Comparison of ENCODE assay signal across 13 cellular contexts in genomic region chr3:114659109-114660081, GRCh38.
DNase-seq lines count a peak whose midpoint lies in the region; ATAC-seq and TF ChIP-seq lines count a peak whose summit lies in the region.
"Had no signal": no experiment of that assay in that cellular context is flagged by ENCODE, and none has a peak within 500 bp of the region (broad histone marks: within the 10 kb centered on the region; RNA-seq: fewer than 3 reads in every experiment).

No MANE protein-coding gene starts in this region.

- H3K4me1 ChIP-seq in body of pancreas (peaks cover 17% of the 10 kb centered on the region), sigmoid colon (peaks cover 0 to 30% (median 18%) of the 10 kb centered on the region in 4 donors)

- DNase-seq in DMS 273 (lab: John Stamatoyannopoulos, UW; ENCODE audit: unreplicated experiment): peak; percentile 69
- no peak for DNase-seq in body of pancreas
- DNase-seq in iPS-NIHi7 (ENCODE audit: extremely low spot score): peak; percentile 14
- DNase-seq in sigmoid colon: no peak
- no peak for DNase-seq in activated T-cell treated with anti-CD3 and anti-CD28 coated beads, Interleukin-2, amount 50 U/mL, for 48 hours
- no peak for DNase-seq in cerebellar nuclear complex (lab: John Stamatoyannopoulos, UW)
- DNase-seq: activated CD4-positive, alpha-beta T cell treated with anti-CD3 and anti-CD28 coated beads for 1 hour; activated naive CD4-positive, alpha-beta T cell treated with Interleukin-2 at 50 U/mL for 16 hours; AML-193; NCI-H2081 treated with DMSO at 0.1 percent for 48 hours had no signal

- TF ChIP-seq CTCF in body of pancreas (IDR thresholded peaks at IDR 0.05) (no peak), sigmoid colon (IDR thresholded peaks at IDR 0.05) (no peak)

- H3K36me3 ChIP-seq in body of pancreas (replicated peaks in 1 of 2; ENCODE audit: insufficient read depth in 1 of 2, low read depth in 2 of 2): no peaks in the 10 kb centered on the region
- H3K36me3 ChIP-seq in sigmoid colon: no peaks in the 10 kb centered on the region

- H3K27me3 ChIP-seq in body of pancreas: no peaks in the 10 kb centered on the region
- no peaks in the 10 kb centered on the region for H3K27me3 ChIP-seq in sigmoid colon

- peak; percentile 30 for ATAC-seq in body of pancreas
- ATAC-seq in HG03432 (IDR thresholded peaks at IDR 0.05; ENCODE audit: unreplicated experiment): no peak
- no peak for ATAC-seq in HG02885 (IDR thresholded peaks at IDR 0.05; ENCODE audit: poor library complexity, unreplicated experiment)

- H3K27ac ChIP-seq in body of pancreas: peak overlapping the region in 1 of 4 donors; percentile 31
- H3K27ac ChIP-seq in sigmoid colon: peak overlapping the region; percentile 47 to 67 (median 60)
- H3K27ac ChIP-seq: epithelial cell of prostate had no signal

- TF ChIP-seq POLR2A in body of pancreas (IDR thresholded peaks at IDR 0.05): no peak
- TF ChIP-seq POLR2A in sigmoid colon (IDR thresholded peaks at IDR 0.05): no peak

- no peaks in the 10 kb centered on the region for H3K9me3 ChIP-seq in body of pancreas
- no peaks in the 10 kb centered on the region for H3K9me3 ChIP-seq in sigmoid colon

- 77 to 82% methylated on average over 5 of the region's 5 CpGs for whole genome bisulfite sequencing in body of pancreas, 2 donors
- WGBS in sigmoid colon, 2 donors: 77 to 81% methylated on average over 5 of the region's 5 CpGs

- TF ChIP-seq EP300 in sigmoid colon (IDR thresholded peaks at IDR 0.05): no peak

- H3K4me3 ChIP-seq in body of pancreas (no peak overlapping the region), sigmoid colon (peak overlapping the region in 2 of 4 donors; percentile 6 to 14)

- intact Hi-C loops in body of pancreas (cut with DNase I): no loop called here
- intact Hi-C loops in sigmoid colon (cut with DNase I): no loop called here

Comparison
In these comparisons a context has a peak if more than half of its experiments do, and no peak if none do; other contexts are left out.
1. DNase-seq: peak in DMS 273 (single experiment) and iPS-NIHi7 (single experiment); none in body of pancreas (0 of 4), sigmoid colon (single experiment), activated T-cell treated with anti-CD3 and anti-CD28 coated beads, Interleukin-2, amount 50 U/mL, for 48 hours (0 of 2) and cerebellar nuclear complex (0 of 2).